Comparison of ENCODE assay signal across 1 cellular context in genomic region chr16:69073181-69073669, GRCh38.
TF ChIP-seq lines count a peak whose summit lies in the region.

No MANE protein-coding gene starts in this region.

TF ChIP-seq in SK-N-SH, 30 proteins besides CTCF, POLR2A, EP300 and RAD21:
- peak; percentile 42; the same call in 1 of the 2 replicates for TF ChIP-seq POLR2AphosphoS5 (IDR thresholded peaks at IDR 0.05; ENCODE audit: low read depth, low read length)
- peak; percentile 84 for TF ChIP-seq TCF12 (IDR thresholded peaks at IDR 0.05)
- peak; percentile 82 for TF ChIP-seq JUND (IDR thresholded peaks at IDR 0.05)
- TF ChIP-seq, protein P1, sequence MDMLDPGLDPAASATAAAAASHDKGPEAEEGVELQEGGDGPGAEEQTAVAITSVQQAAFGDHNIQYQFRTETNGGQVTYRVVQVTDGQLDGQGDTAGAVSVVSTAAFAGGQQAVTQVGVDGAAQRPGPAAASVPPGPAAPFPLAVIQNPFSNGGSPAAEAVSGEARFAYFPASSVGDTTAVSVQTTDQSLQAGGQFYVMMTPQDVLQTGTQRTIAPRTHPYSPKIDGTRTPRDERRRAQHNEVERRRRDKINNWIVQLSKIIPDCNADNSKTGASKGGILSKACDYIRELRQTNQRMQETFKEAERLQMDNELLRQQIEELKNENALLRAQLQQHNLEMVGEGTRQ (IDR thresholded peaks at IDR 0.05; ENCODE audit: borderline replicate concordance, low read depth, low read length): no peak
- TF ChIP-seq GABPA (IDR thresholded peaks at IDR 0.05; ENCODE audit: low read depth): no peak
- TF ChIP-seq YY1 (IDR thresholded peaks at IDR 0.05; ENCODE audit: low read depth): no peak
- TF ChIP-seq, protein P2, sequence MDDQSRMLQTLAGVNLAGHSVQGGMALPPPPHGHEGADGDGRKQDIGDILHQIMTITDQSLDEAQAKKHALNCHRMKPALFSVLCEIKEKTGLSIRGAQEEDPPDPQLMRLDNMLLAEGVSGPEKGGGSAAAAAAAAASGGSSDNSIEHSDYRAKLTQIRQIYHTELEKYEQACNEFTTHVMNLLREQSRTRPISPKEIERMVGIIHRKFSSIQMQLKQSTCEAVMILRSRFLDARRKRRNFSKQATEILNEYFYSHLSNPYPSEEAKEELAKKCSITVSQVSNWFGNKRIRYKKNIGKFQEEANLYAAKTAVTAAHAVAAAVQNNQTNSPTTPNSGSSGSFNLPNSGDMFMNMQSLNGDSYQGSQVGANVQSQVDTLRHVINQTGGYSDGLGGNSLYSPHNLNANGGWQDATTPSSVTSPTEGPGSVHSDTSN (IDR thresholded peaks at IDR 0.05): peak; percentile 77
- TF ChIP-seq, protein P3, sequence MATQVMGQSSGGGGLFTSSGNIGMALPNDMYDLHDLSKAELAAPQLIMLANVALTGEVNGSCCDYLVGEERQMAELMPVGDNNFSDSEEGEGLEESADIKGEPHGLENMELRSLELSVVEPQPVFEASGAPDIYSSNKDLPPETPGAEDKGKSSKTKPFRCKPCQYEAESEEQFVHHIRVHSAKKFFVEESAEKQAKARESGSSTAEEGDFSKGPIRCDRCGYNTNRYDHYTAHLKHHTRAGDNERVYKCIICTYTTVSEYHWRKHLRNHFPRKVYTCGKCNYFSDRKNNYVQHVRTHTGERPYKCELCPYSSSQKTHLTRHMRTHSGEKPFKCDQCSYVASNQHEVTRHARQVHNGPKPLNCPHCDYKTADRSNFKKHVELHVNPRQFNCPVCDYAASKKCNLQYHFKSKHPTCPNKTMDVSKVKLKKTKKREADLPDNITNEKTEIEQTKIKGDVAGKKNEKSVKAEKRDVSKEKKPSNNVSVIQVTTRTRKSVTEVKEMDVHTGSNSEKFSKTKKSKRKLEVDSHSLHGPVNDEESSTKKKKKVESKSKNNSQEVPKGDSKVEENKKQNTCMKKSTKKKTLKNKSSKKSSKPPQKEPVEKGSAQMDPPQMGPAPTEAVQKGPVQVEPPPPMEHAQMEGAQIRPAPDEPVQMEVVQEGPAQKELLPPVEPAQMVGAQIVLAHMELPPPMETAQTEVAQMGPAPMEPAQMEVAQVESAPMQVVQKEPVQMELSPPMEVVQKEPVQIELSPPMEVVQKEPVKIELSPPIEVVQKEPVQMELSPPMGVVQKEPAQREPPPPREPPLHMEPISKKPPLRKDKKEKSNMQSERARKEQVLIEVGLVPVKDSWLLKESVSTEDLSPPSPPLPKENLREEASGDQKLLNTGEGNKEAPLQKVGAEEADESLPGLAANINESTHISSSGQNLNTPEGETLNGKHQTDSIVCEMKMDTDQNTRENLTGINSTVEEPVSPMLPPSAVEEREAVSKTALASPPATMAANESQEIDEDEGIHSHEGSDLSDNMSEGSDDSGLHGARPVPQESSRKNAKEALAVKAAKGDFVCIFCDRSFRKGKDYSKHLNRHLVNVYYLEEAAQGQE (IDR thresholded peaks at IDR 0.05; ENCODE audit: low read depth, low read length): no peak
- TF ChIP-seq, protein P4, sequence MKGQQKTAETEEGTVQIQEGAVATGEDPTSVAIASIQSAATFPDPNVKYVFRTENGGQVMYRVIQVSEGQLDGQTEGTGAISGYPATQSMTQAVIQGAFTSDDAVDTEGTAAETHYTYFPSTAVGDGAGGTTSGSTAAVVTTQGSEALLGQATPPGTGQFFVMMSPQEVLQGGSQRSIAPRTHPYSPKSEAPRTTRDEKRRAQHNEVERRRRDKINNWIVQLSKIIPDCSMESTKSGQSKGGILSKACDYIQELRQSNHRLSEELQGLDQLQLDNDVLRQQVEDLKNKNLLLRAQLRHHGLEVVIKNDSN (IDR thresholded peaks at IDR 0.05; ENCODE audit: borderline replicate concordance, low read depth): no peak
- TF ChIP-seq CHD2 (IDR thresholded peaks at IDR 0.05; ENCODE audit: low read length, partially characterized antibody): no peak
- TF ChIP-seq MXI1 (IDR thresholded peaks at IDR 0.05; ENCODE audit: low read depth, low read length): no peak
- TF ChIP-seq FOSL2 (IDR thresholded peaks at IDR 0.05; ENCODE audit: borderline replicate concordance, low read depth): peak; percentile 93
- TF ChIP-seq FOXM1 (IDR thresholded peaks at IDR 0.05; ENCODE audit: low read depth): no peak
- TF ChIP-seq, protein P5, sequence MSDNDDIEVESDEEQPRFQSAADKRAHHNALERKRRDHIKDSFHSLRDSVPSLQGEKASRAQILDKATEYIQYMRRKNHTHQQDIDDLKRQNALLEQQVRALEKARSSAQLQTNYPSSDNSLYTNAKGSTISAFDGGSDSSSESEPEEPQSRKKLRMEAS (IDR thresholded peaks at IDR 0.05; ENCODE audit: low read depth): peak; percentile 78
- peak; percentile 34; the same call in 1 of the 2 replicates for TF ChIP-seq ZBTB33 (IDR thresholded peaks at IDR 0.05; ENCODE audit: borderline replicate concordance, low read depth)
- peak; percentile 33; the same call in 1 of the 2 replicates for TF ChIP-seq NFIC (IDR thresholded peaks at IDR 0.05; ENCODE audit: borderline replicate concordance)
- no peak for TF ChIP-seq MEF2A (IDR thresholded peaks at IDR 0.05; ENCODE audit: borderline replicate concordance, low read depth)
- TF ChIP-seq TEAD4 (IDR thresholded peaks at IDR 0.05; ENCODE audit: borderline replicate concordance, insufficient read depth): peak; percentile 11; the same call in 1 of the 2 replicates
TF ChIP-seq in SK-N-SH: peak in this region for 9.
